In the genomic region with DNA sequence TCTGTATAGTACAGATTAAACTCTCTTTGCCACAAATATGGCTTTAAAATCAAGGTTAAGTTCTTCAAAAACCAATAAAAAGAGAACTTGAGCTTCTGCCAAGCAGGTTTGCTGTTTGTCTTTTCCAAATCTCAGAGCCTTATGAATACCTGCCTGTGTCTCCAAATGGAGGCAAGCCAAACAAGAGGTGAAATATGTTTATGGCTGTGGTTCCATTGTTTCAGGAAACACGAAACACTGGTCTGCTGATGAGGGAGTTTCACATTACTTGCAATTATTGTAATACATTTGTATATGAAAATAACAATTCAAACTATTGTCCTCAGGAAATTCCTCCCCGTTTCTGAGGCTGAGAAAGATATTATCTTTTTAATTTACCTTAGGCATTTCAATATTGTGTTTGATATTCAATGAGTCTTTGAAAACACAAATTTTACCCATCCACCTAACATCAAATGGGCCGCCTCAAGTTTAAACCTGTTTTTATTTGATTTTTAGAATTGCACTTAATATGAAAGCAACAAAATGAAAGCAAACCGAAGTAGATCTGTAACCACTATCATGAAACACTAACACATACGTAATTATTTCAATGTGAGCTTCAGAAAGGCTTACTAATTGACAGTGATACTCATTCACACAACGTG, we compare ENCODE assay signal across 15 cellular contexts.
DNase-seq lines count a peak whose midpoint lies in the region; ATAC-seq and TF ChIP-seq lines count a peak whose summit lies in the region.
"Had no signal": no experiment of that assay in that cellular context is flagged by ENCODE, and none has a peak within 500 bp of the region (broad histone marks: within the 10 kb centered on the region; RNA-seq: fewer than 3 reads in every experiment).

No MANE protein-coding gene starts in this region.

- H3K9me3 Mint-ChIP-seq in MCF 10A (ENCODE audit: unreplicated experiment) (peaks cover 8% of the 10 kb centered on the region), mesothelial cell of epicardium (peaks cover 29% of the 10 kb centered on the region)

- H3K4me2 ChIP-seq in HCT116 (ENCODE audit: low read length): no peak overlapping the region

- no peaks in the 10 kb centered on the region for H3K79me2 ChIP-seq in HCT116 (ENCODE audit: insufficient read depth, low read length)

- H3K9me3 ChIP-seq in HCT116 (ENCODE audit: control insufficient read depth in 1 of 2, insufficient read depth in 1 of 2, low read depth in 1 of 2, low read length in 2 of 2): no peaks in the 10 kb centered on the region
- H3K9me3 ChIP-seq: SJSA1, transverse colon had no signal

- intact Hi-C loops in HCT116 (cut with micrococcal nuclease) (no loop called here), MCF 10A (cut with micrococcal nuclease) (no loop called here)

- H3K4me3 ChIP-seq in HCT116 (replicated peaks in 1 of 2; ENCODE audit: low read depth in 1 of 2, low read length in 2 of 2): no peak overlapping the region
- H3K4me3 ChIP-seq: SJSA1, transverse colon had no signal

- no peak for TF ChIP-seq POLR2A in HCT116 (IDR thresholded peaks at IDR 0.05; ENCODE audit: borderline replicate concordance, extremely low read depth, insufficient read depth, insufficient read length)

- H3K27me3 Mint-ChIP-seq in MCF 10A (ENCODE audit: insufficient read depth, unreplicated experiment) (no peaks in the 10 kb centered on the region), mesothelial cell of epicardium (ENCODE audit: low read depth) (no peaks in the 10 kb centered on the region)
- H3K27me3 Mint-ChIP-seq: CD4-positive, alpha-beta memory T cell had no signal

- H3K27me3 ChIP-seq in HCT116 (ENCODE audit: insufficient read depth, low read length): no peaks in the 10 kb centered on the region
- H3K27me3 ChIP-seq: SJSA1, transverse colon had no signal

- DNase-seq in HCT116 (ENCODE audit: low read depth, low spot score) (no peak), NCI-H2029 (lab: John Stamatoyannopoulos, UW) (peak; percentile 6), MCF 10A (ENCODE audit: unreplicated experiment) (peak; percentile 43), mesothelial cell of epicardium (ENCODE audit: low spot score in 2 of 2, unreplicated experiment in 2 of 2) (no peak), GM03348 (ENCODE audit: low spot score) (no peak), NOMO-1 treated with dmso at 0.1 percent for 144 hours (lab: John Stamatoyannopoulos, UW; ENCODE audit: unreplicated experiment) (no peak)
- no peak for DNase-seq in activated effector memory CD4-positive, alpha-beta T cell treated with Interleukin-2 at 50 U/mL for 16 hours
- DNase-seq: activated CD8-positive, alpha-beta T cell treated with anti-CD3 and anti-CD28 coated beads, Interleukin-2, amount 10 ng/mL, durations not matched to agents 7 days and 5 days; aorta; CD4-positive, alpha-beta memory T cell; left ventricle myocardium superior; natural killer cell; stimulated activated CD4-positive, alpha-beta T cell treated with anti-CD3 and anti-CD28 coated beads, Interleukin-1b, Interleukin-23, amount 100 ng/mL, for 48 hours; transverse colon had no signal

- H3K4me1 ChIP-seq in HCT116 (ENCODE audit: control insufficient read depth in 1 of 2, insufficient read depth in 2 of 2, low read length in 2 of 2): peaks cover 0 to 7% of the 10 kb centered on the region in 2 experiments; a peak in 1 of 4 replicates

- no peak for ATAC-seq in HCT116
- ATAC-seq: activated CD8-positive, alpha-beta T cell treated with anti-CD3 and anti-CD28 coated beads, Interleukin-2, amount 10 ng/mL, durations not matched to agents 7 days and 5 days; left ventricle myocardium superior; natural killer cell had no signal

- no peak overlapping the region for H3K27ac ChIP-seq in HCT116 (ENCODE audit: low read depth, low read length)
- H3K27ac ChIP-seq: SJSA1, transverse colon had no signal

- no TSS peak for BruUV-seq in HCT116 (replicated peaks; lab: Mats Ljungman, UMichigan)
- BruUV-seq in MCF 10A (replicated peaks; lab: Mats Ljungman, UMichigan): no TSS peak

- RAD21 ChIA-PET in HCT116 (lab: Charles Lee; ENCODE audit: low non-redundant PET in 1 of 2, low total read pairs in 2 of 2, uncharacterized antibody in 2 of 2, unreplicated experiment in 2 of 2): no interaction called here

- no peak for TF ChIP-seq RAD21 in HCT116 (IDR thresholded peaks at IDR 0.05; ENCODE audit: low read depth)

- no peaks in the 10 kb centered on the region for H3K9me2 ChIP-seq in HCT116 (ENCODE audit: insufficient read depth)

- CTCF ChIA-PET in HCT116 (lab: Charles Lee) (no interaction called here), MCF 10A (lab: Yijun Ruan, JAX) (interaction anchor here (1.0 to 1.1 kb wide), 2 partner anchors 11 to 491 kb away, joined by 3 to 4 read pairs; no protein-coding TSS in a partner anchor)

- no peak overlapping the region for H3K9ac ChIP-seq in HCT116 (ENCODE audit: low read length)

- H3K36me3 ChIP-seq in HCT116 (ENCODE audit: control insufficient read depth in 1 of 2, insufficient read depth in 2 of 2, low read length in 2 of 2): no peaks in the 10 kb centered on the region
- H3K36me3 ChIP-seq: SJSA1, transverse colon had no signal

- no peaks in the 10 kb centered on the region for H3K36me3 Mint-ChIP-seq in MCF 10A (ENCODE audit: insufficient read depth, unreplicated experiment)
- H3K36me3 Mint-ChIP-seq in mesothelial cell of epicardium: peaks cover 21% of the 10 kb centered on the region
- H3K36me3 Mint-ChIP-seq: CD4-positive, alpha-beta memory T cell; natural killer cell had no signal

- peak overlapping the region; percentile 65 for H3K27ac Mint-ChIP-seq in MCF 10A (ENCODE audit: low read depth, unreplicated experiment)
- H3K27ac Mint-ChIP-seq in mesothelial cell of epicardium: peak overlapping the region; percentile 91
- H3K27ac Mint-ChIP-seq: activated CD8-positive, alpha-beta T cell treated with anti-CD3 and anti-CD28 coated beads, Interleukin-2, amount 10 ng/mL, durations not matched to agents 7 days and 5 days; natural killer cell had no signal

- TF ChIP-seq CTCF in HCT116 (IDR thresholded peaks at IDR 0.05 in 2 of 3, conservative IDR thresholded peaks at IDR 0.05 in 1 of 3; ENCODE audit: borderline replicate concordance in 1 of 3, insufficient read depth in 1 of 3, low read depth in 2 of 3, low read length in 2 of 3): no peak
- TF ChIP-seq CTCF in MCF 10A (IDR thresholded peaks at IDR 0.05; ENCODE audit: unreplicated experiment): no peak
- TF ChIP-seq CTCF in mesothelial cell of epicardium (IDR thresholded peaks at IDR 0.05; ENCODE audit: unreplicated experiment): no peak

- H2AFZ ChIP-seq in HCT116 (ENCODE audit: low read depth, low read length, poor library complexity, severe bottlenecking): peak overlapping the region; percentile 24

- POLR2A ChIA-PET in HCT116 (lab: Charles Lee): no interaction called here
- POLR2A ChIA-PET in MCF 10A (lab: Yijun Ruan, JAX): interaction anchor here (0.8 to 1.0 kb wide), 3 partner anchors 11 to 44 kb away, joined by 3 read pairs; no protein-coding TSS in a partner anchor

- peaks cover 26% of the 10 kb centered on the region for H3K4me1 Mint-ChIP-seq in MCF 10A (ENCODE audit: insufficient read depth, unreplicated experiment)
- H3K4me1 Mint-ChIP-seq in mesothelial cell of epicardium: peaks cover 31% of the 10 kb centered on the region
- H3K4me1 Mint-ChIP-seq: CD4-positive, alpha-beta memory T cell; natural killer cell had no signal

- no peaks in the 10 kb centered on the region for H4K20me1 ChIP-seq in HCT116 (ENCODE audit: insufficient read depth)

- H3K4me3 Mint-ChIP-seq in MCF 10A (ENCODE audit: unreplicated experiment) (no peak overlapping the region), mesothelial cell of epicardium (no peak overlapping the region)
- H3K4me3 Mint-ChIP-seq: activated CD8-positive, alpha-beta T cell treated with anti-CD3 and anti-CD28 coated beads, Interleukin-2, amount 10 ng/mL, durations not matched to agents 7 days and 5 days; CD4-positive, alpha-beta memory T cell; natural killer cell had no signal

TF ChIP-seq in HCT116, 20 proteins besides CTCF, POLR2A, EP300 and RAD21:
- TF ChIP-seq SIN3A (IDR thresholded peaks at IDR 0.05; ENCODE audit: low read depth): no peak
- TF ChIP-seq, protein P1, sequence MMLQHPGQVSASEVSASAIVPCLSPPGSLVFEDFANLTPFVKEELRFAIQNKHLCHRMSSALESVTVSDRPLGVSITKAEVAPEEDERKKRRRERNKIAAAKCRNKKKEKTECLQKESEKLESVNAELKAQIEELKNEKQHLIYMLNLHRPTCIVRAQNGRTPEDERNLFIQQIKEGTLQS (IDR thresholded peaks at IDR 0.05): no peak
- TF ChIP-seq TCF7L2 (IDR thresholded peaks at IDR 0.05; ENCODE audit: borderline replicate concordance, extremely low read depth, insufficient read depth, insufficient read length): no peak
- TF ChIP-seq CEBPB (IDR thresholded peaks at IDR 0.05; ENCODE audit: low read depth): no peak
- no peak for TF ChIP-seq JUND (IDR thresholded peaks at IDR 0.05)
TF ChIP-seq in HCT116: peak in this region for 0.

Comparison
In these comparisons a context has a peak if more than half of its experiments do, and no peak if none do; other contexts are left out.
1. DNase-seq: peak in NCI-H2029 (single experiment) and MCF 10A (single experiment); none in HCT116 (single experiment), mesothelial cell of epicardium (0 of 2), activated effector memory CD4-positive, alpha-beta T cell treated with Interleukin-2 at 50 U/mL for 16 hours (single experiment), GM03348 (single experiment) and NOMO-1 treated with dmso at 0.1 percent for 144 hours (single experiment).